10 cellular contexts compared by ENCODE assay signal in the genomic region with DNA sequence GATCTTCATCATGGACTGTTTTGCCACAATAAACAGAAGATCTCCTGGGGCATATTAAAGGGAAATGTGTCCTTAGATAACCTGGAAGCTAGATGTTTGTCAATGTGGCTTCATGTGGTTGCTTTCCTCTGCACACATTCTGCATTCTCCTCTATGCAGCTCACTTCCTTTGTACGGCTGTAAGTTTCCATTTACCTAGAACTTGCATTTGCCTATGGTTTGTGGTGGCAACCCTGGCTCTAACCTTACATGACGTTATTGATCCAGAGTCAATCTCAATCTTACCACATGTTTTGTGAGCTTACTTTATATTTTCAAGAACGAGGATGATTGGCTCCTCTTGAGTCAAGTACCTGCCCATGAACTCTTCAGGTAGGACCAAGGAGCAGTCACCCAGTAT.
DNase-seq lines count a peak whose midpoint lies in the region; ATAC-seq and TF ChIP-seq lines count a peak whose summit lies in the region.
"Had no signal": no experiment of that assay in that cellular context is flagged by ENCODE, and none has a peak within 500 bp of the region (broad histone marks: within the 10 kb centered on the region; RNA-seq: fewer than 3 reads in every experiment).

No MANE protein-coding gene starts in this region.

- H3K79me2 ChIP-seq in GM23248 (ENCODE audit: insufficient read depth) = no peaks in the 10 kb centered on the region

- no peaks in the 10 kb centered on the region for H3K9me3 ChIP-seq in GM23248 (ENCODE audit: low read depth)
- H3K9me3 ChIP-seq in Peyer's patch = no peaks in the 10 kb centered on the region

- ATAC-seq in GM18867 (IDR thresholded peaks at IDR 0.05; ENCODE audit: unreplicated experiment) (peak; percentile 80), HG03575 (IDR thresholded peaks at IDR 0.05; ENCODE audit: extremely low read depth, insufficient number of reproducible peaks, low FRiP score, unreplicated experiment) (peak; percentile 38)
- ATAC-seq: activated CD8-positive, alpha-beta T cell treated with anti-CD3 and anti-CD28 coated beads, Interleukin-2, amount 10 ng/mL, durations not matched to agents 7 days and 5 days had no signal

- no peak for TF ChIP-seq CTCF in Peyer's patch (IDR thresholded peaks at IDR 0.05)

- H3K4me2 ChIP-seq in GM23248 (ENCODE audit: unreplicated experiment) = peak overlapping the region; percentile 14

- H3F3A ChIP-seq in GM23248 (ENCODE audit: insufficient read depth) = peaks cover 24% of the 10 kb centered on the region

- WGBS in GM23248 (ENCODE audit: low coverage in 1 of 2, low lambda C conversion rate in 2 of 2, missing lambda C conversion rate in 2 of 2), 2 experiments = 53 to 74% methylated on average over 3 of the region's 3 CpGs

- H3K4me3 ChIP-seq in GM23248 = no peak overlapping the region
- no peak overlapping the region for H3K4me3 ChIP-seq in Peyer's patch

- H3K9me2 ChIP-seq in GM23248 (ENCODE audit: insufficient read depth) = no peaks in the 10 kb centered on the region

- no peak overlapping the region for H3K27ac ChIP-seq in GM23248
- H3K27ac ChIP-seq in Peyer's patch = no peak overlapping the region
- H3K27ac ChIP-seq in substantia nigra (ENCODE audit: low read depth, low read length, poor library complexity, severe bottlenecking) = no peak overlapping the region

- TF ChIP-seq POLR2A in Peyer's patch (IDR thresholded peaks at IDR 0.05) = no peak

- no peak overlapping the region for H3K9ac ChIP-seq in GM23248

- H3K4me1 ChIP-seq in GM23248 (ENCODE audit: insufficient read depth) (peaks cover 40% of the 10 kb centered on the region), Peyer's patch (peaks cover 0 to 4% (median 0%) of the 10 kb centered on the region in 4 donors)

- H3K36me3 ChIP-seq in GM23248 (ENCODE audit: low read depth) = no peaks in the 10 kb centered on the region
- H3K36me3 ChIP-seq in Peyer's patch = no peaks in the 10 kb centered on the region

- H3K27me3 ChIP-seq in GM23248 (replicated peaks; ENCODE audit: insufficient read depth) (no peaks in the 10 kb centered on the region), Peyer's patch (no peaks in the 10 kb centered on the region)

- H2AFZ ChIP-seq in GM23248 = no peak overlapping the region

- DNase-seq in GM23248 (peak; percentile 61), myocyte (ENCODE audit: low read depth) (peak; percentile 35), germinal center (ENCODE audit: low spot score) (no peak), Peyer's patch (no peak), substantia nigra (lab: John Stamatoyannopoulos, UW) (no peak)
- no peak for DNase-seq in central memory CD4-positive, alpha-beta T cell
- DNase-seq: activated CD8-positive, alpha-beta T cell treated with anti-CD3 and anti-CD28 coated beads, Interleukin-2, amount 10 ng/mL, durations not matched to agents 7 days and 5 days; OCI-M1 had no signal

- H4K20me1 ChIP-seq in GM23248 (ENCODE audit: insufficient read depth) = no peaks in the 10 kb centered on the region

- in situ Hi-C loops in GM23248 (cut with MboI) = no loop called here

Comparison
In these comparisons a context has a peak if more than half of its experiments do, and no peak if none do; other contexts are left out.
1. DNase-seq: peak in GM23248 (single experiment) and myocyte (single experiment); none in germinal center (single experiment), central memory CD4-positive, alpha-beta T cell (single experiment), Peyer's patch (0 of 3) and substantia nigra (0 of 49).